Comparison of ENCODE assay signal across 10 cellular contexts in genomic region chr14:61110683-61111082, GRCh38.
"Had no signal": no experiment of that assay in that cellular context is flagged by ENCODE, and none has a peak within 500 bp of the region (broad histone marks: within the 10 kb centered on the region; RNA-seq: fewer than 3 reads in every experiment).

No MANE protein-coding gene starts in this region.

- H3K4me3 ChIP-seq: gastroesophageal sphincter, left lung, right atrium auricular region, upper lobe of left lung had no signal

- H3K4me1 Mint-ChIP-seq: activated naive CD4-positive, alpha-beta T cell treated with anti-CD3 and anti-CD28 coated beads, Interleukin-2, amount 50 U/mL, for 24 hours had no signal

- H3K27me3 Mint-ChIP-seq: activated naive CD4-positive, alpha-beta T cell treated with anti-CD3 and anti-CD28 coated beads, Interleukin-2, amount 50 U/mL, for 24 hours had no signal

- H3K9me3 ChIP-seq: right atrium auricular region had no signal

- H3K4me3 Mint-ChIP-seq: activated naive CD4-positive, alpha-beta T cell treated with anti-CD3 and anti-CD28 coated beads, Interleukin-2, amount 50 U/mL, for 24 hours had no signal

- H3K27me3 ChIP-seq: right atrium auricular region, upper lobe of left lung had no signal

- DNase-seq: activated CD4-positive, alpha-beta T cell treated with anti-CD3 and anti-CD28 coated beads, Interleukin-2, amount 50 U/mL, for 1 hour; activated CD4-positive, CD25-positive, alpha-beta regulatory T cell; amygdala; left lung; stimulated activated CD4-positive, alpha-beta T cell treated with anti-CD3 and anti-CD28 coated beads, Interleukin-1b, Interleukin-23, amount 100 ng/mL, for 48 hours; stimulated activated naive CD4-positive, alpha-beta T cell treated with Interleukin-2 at 50 U/mL for 16 hours had no signal

- H3K27ac ChIP-seq: gastroesophageal sphincter, left lung, right atrium auricular region, upper lobe of left lung had no signal

- H3K36me3 ChIP-seq: gastroesophageal sphincter, left lung, right atrium auricular region, upper lobe of left lung had no signal

- H3K9me3 Mint-ChIP-seq: activated naive CD4-positive, alpha-beta T cell treated with anti-CD3 and anti-CD28 coated beads, Interleukin-2, amount 50 U/mL, for 24 hours had no signal

- ATAC-seq: gastroesophageal sphincter, left lung had no signal

- H3K27ac Mint-ChIP-seq: activated naive CD4-positive, alpha-beta T cell treated with anti-CD3 and anti-CD28 coated beads, Interleukin-2, amount 50 U/mL, for 24 hours had no signal
